8 cellular contexts compared by ENCODE assay signal in genomic region chr12:122951979-122952892, GRCh38. TPM values are rescaled to one million over a fixed set of nuclear protein-coding genes. Genes with fewer than 3 reads are reported as not detected.
A peak's percentile ranks its signal among the peaks of the same experiment; 100 is the strongest.
DNase-seq lines count a peak whose midpoint lies in the region; ATAC-seq and TF ChIP-seq lines count a peak whose summit lies in the region.

No MANE protein-coding gene starts in this region.

- DNase-seq in DMS 273 (lab: John Stamatoyannopoulos, UW; ENCODE audit: unreplicated experiment) (peak; percentile 66), DMS 273 treated with DMSO at 0.1 percent for 48 hours (lab: John Stamatoyannopoulos, UW) (no peak), NCI-H510A (lab: John Stamatoyannopoulos, UW) (peak; percentile 37), mesothelial cell of epicardium (ENCODE audit: low spot score in 2 of 2, unreplicated experiment in 2 of 2) (peak in 1 of 2 experiments; percentile 67)
- peak; percentile 85 for DNase-seq in activated CD4-positive, alpha-beta memory T cell treated with anti-CD3 and anti-CD28 coated beads for 36 hours
- peak; percentile 55 for DNase-seq in effector CD8-positive, alpha-beta T cell (lab: John Stamatoyannopoulos, UW)
- DNase-seq in stimulated activated CD8-positive, alpha-beta memory T cell treated with anti-CD3 and anti-CD28 coated beads, Interleukin-4, amount 100 ng/mL, for 1 hour (ENCODE audit: low read depth in 2 of 2, low spot score in 1 of 2) = peak; percentile 42 to 50

- ATAC-seq in HG03095 (IDR thresholded peaks at IDR 0.05; ENCODE audit: unreplicated experiment) = peak; percentile 55

- intact Hi-C loops in activated CD4-positive, alpha-beta memory T cell treated with anti-CD3 and anti-CD28 coated beads for 36 hours (cut with micrococcal nuclease) = loop anchor here (1.0 kb wide), 3 partner anchors 72 to 159 kb away; no protein-coding TSS in a partner anchor

- POLR2A ChIA-PET in activated CD4-positive, alpha-beta memory T cell treated with anti-CD3 and anti-CD28 coated beads for 36 hours (lab: Charles Lee) = interaction anchor here (1.6 kb wide), 1 partner anchor 91 kb away, joined by 6 read pairs; no protein-coding TSS in a partner anchor

- H3K4me3 Mint-ChIP-seq in activated CD4-positive, alpha-beta memory T cell treated with anti-CD3 and anti-CD28 coated beads for 36 hours = no peak overlapping the region
- no peak overlapping the region for H3K4me3 Mint-ChIP-seq in mesothelial cell of epicardium

- no peaks in the 10 kb centered on the region for H3K9me3 Mint-ChIP-seq in activated CD4-positive, alpha-beta memory T cell treated with anti-CD3 and anti-CD28 coated beads for 36 hours
- H3K9me3 Mint-ChIP-seq in mesothelial cell of epicardium = no peaks in the 10 kb centered on the region

- H3K27me3 Mint-ChIP-seq in activated CD4-positive, alpha-beta memory T cell treated with anti-CD3 and anti-CD28 coated beads for 36 hours = no peaks in the 10 kb centered on the region
- no peaks in the 10 kb centered on the region for H3K27me3 Mint-ChIP-seq in mesothelial cell of epicardium (ENCODE audit: low read depth)

- peaks cover 4% of the 10 kb centered on the region for H3K4me1 Mint-ChIP-seq in activated CD4-positive, alpha-beta memory T cell treated with anti-CD3 and anti-CD28 coated beads for 36 hours (ENCODE audit: low read depth)
- H3K4me1 Mint-ChIP-seq in mesothelial cell of epicardium = no peaks in the 10 kb centered on the region

- H3K36me3 Mint-ChIP-seq in activated CD4-positive, alpha-beta memory T cell treated with anti-CD3 and anti-CD28 coated beads for 36 hours = no peaks in the 10 kb centered on the region
- no peaks in the 10 kb centered on the region for H3K36me3 Mint-ChIP-seq in mesothelial cell of epicardium

- peak; percentile 51 for TF ChIP-seq CTCF in mesothelial cell of epicardium (IDR thresholded peaks at IDR 0.05; ENCODE audit: unreplicated experiment)

- H3K27ac Mint-ChIP-seq in activated CD4-positive, alpha-beta memory T cell treated with anti-CD3 and anti-CD28 coated beads for 36 hours = no peak overlapping the region
- no peak overlapping the region for H3K27ac Mint-ChIP-seq in mesothelial cell of epicardium

- CTCF ChIA-PET in activated CD4-positive, alpha-beta memory T cell treated with anti-CD3 and anti-CD28 coated beads for 36 hours (lab: Charles Lee) = interaction anchor here (0.6 to 15.9 kb wide), 27 partner anchors 13 to 286 kb away, joined by 3 to 239 read pairs (median 4); partner anchors contain the start of genes ABCB9, OGFOD2 and PITPNM2

RNA-seq across cellular contexts. Expression of gene ABCB9, which starts 14.0 kb away (rescaled TPM):
- total RNA-seq in activated CD4-positive, alpha-beta memory T cell treated with anti-CD3 and anti-CD28 coated beads for 36 hours = 1 to 10 TPM; 2.7 to 3.6 TPM
- total RNA-seq in mesothelial cell of epicardium = 14.9 to 16.7 TPM (median 16.1 TPM) in 3 replicates

RNA-seq across cellular contexts. Expression of gene OGFOD2, which starts 22.8 kb away (rescaled TPM):
- 10 to 100 TPM; 22.6 to 23.7 TPM for total RNA-seq in activated CD4-positive, alpha-beta memory T cell treated with anti-CD3 and anti-CD28 coated beads for 36 hours
- total RNA-seq in mesothelial cell of epicardium = 13.8 to 15.0 TPM (median 14.9 TPM) in 3 replicates

RNA-seq across cellular contexts. Expression of gene ARL6IP4, which starts 28.2 kb away (rescaled TPM):
- total RNA-seq in activated CD4-positive, alpha-beta memory T cell treated with anti-CD3 and anti-CD28 coated beads for 36 hours = 100 to 1,000 TPM; 180 to 188 TPM
- total RNA-seq in mesothelial cell of epicardium = 120 to 133 TPM (median 122 TPM) in 3 replicates

RNA-seq across cellular contexts. Expression of gene VPS37B, which starts 56.3 kb away (rescaled TPM):
- 10 to 100 TPM in 1 of 2 experiments, 1 to 10 TPM in 1; 10.0 to 10.4 TPM for total RNA-seq in activated CD4-positive, alpha-beta memory T cell treated with anti-CD3 and anti-CD28 coated beads for 36 hours
- total RNA-seq in mesothelial cell of epicardium = 28.1 to 29.1 TPM (median 29.0 TPM) in 3 replicates
